ENCODE assay signal across 9 cellular contexts in genomic region chr3:178671261-178672191, GRCh38.
A peak's percentile ranks its signal among the peaks of the same experiment; 100 is the strongest.
DNase-seq lines count a peak whose midpoint lies in the region; ATAC-seq and TF ChIP-seq lines count a peak whose summit lies in the region.
"Had no signal": no experiment of that assay in that cellular context is flagged by ENCODE, and none has a peak within 500 bp of the region (broad histone marks: within the 10 kb centered on the region; RNA-seq: fewer than 3 reads in every experiment).

No MANE protein-coding gene starts in this region.

- H3K27ac ChIP-seq in foreskin keratinocyte: peak overlapping the region; percentile 44

- H3K27me3 Mint-ChIP-seq in Calu3 (ENCODE audit: unreplicated experiment) (no peaks in the 10 kb centered on the region), nephron progenitor cell (ENCODE audit: low read depth, poor library complexity) (peaks cover 4% of the 10 kb centered on the region)

- peak; percentile 14 for DNase-seq in Calu3
- peak; percentile 14 for DNase-seq in LHCN-M2 (ENCODE audit: low read depth)
- peak; percentile 78 to 89 for DNase-seq in foreskin keratinocyte
- DNase-seq in activated naive CD4-positive, alpha-beta T cell treated with anti-CD3 and anti-CD28 coated beads, Interleukin-2, amount 50 U/mL, for 16 hours: no peak
- DNase-seq in nephron progenitor cell: no peak
- DNase-seq in activated gamma-delta T cell treated with Interleukin-2 at 50 U/mL for 16 hours: no peak
- DNase-seq: cerebellar nuclear complex had no signal

- H3K4me1 Mint-ChIP-seq in Calu3 (ENCODE audit: low read depth, unreplicated experiment) (peaks cover 13% of the 10 kb centered on the region), nephron progenitor cell (peaks cover 19% of the 10 kb centered on the region)

- H3K27ac Mint-ChIP-seq in Calu3 (ENCODE audit: unreplicated experiment): no peak overlapping the region
- H3K27ac Mint-ChIP-seq in nephron progenitor cell: no peak overlapping the region

- peaks cover 12% of the 10 kb centered on the region for H3K4me1 ChIP-seq in foreskin keratinocyte

- H3K9me3 Mint-ChIP-seq in Calu3 (ENCODE audit: low read depth, unreplicated experiment) (peaks cover 2% of the 10 kb centered on the region), nephron progenitor cell (peaks cover 5% of the 10 kb centered on the region)

- BruUV-seq in Calu3 (replicated peaks; lab: Mats Ljungman, UMichigan): no TSS peak

- H3K36me3 Mint-ChIP-seq in Calu3 (ENCODE audit: insufficient read depth, unreplicated experiment): no peaks in the 10 kb centered on the region
- no peaks in the 10 kb centered on the region for H3K36me3 Mint-ChIP-seq in nephron progenitor cell (ENCODE audit: low read depth)

- no peaks in the 10 kb centered on the region for H3K27me3 ChIP-seq in foreskin keratinocyte

- no peak overlapping the region for H3K4me3 Mint-ChIP-seq in Calu3 (ENCODE audit: low read depth, unreplicated experiment)
- no peak overlapping the region for H3K4me3 Mint-ChIP-seq in nephron progenitor cell

- intact Hi-C loops in Calu3 (cut with micrococcal nuclease; ENCODE audit: unreplicated experiment): loop anchor here (5.0 kb wide), 1 partner anchor 234 kb away; no protein-coding TSS in a partner anchor

- CTCF ChIA-PET in Calu3 (lab: Charles Lee): interaction anchor here (1.2 kb wide), 1 partner anchor 32 kb away, joined by 3 read pairs; no protein-coding TSS in a partner anchor

- TF ChIP-seq CTCF in Calu3 (IDR thresholded peaks at IDR 0.05; ENCODE audit: unreplicated experiment): no peak
- no peak for TF ChIP-seq CTCF in foreskin keratinocyte (conservative IDR thresholded peaks at IDR 0.05)
- no peak for TF ChIP-seq CTCF in nephron progenitor cell (IDR thresholded peaks at IDR 0.05)

- ATAC-seq in GM21367 (IDR thresholded peaks at IDR 0.05; ENCODE audit: unreplicated experiment): peak; percentile 40
- peak; percentile 90 for ATAC-seq in foreskin keratinocyte
- no peak for ATAC-seq in HG03097 (IDR thresholded peaks at IDR 0.05; ENCODE audit: low FRiP score, unreplicated experiment)

Comparison
In these comparisons a context has a peak if more than half of its experiments do, and no peak if none do; other contexts are left out.
1. DNase-seq: peak in Calu3 (single experiment), LHCN-M2 (single experiment) and foreskin keratinocyte (2 of 2); none in activated naive CD4-positive, alpha-beta T cell treated with anti-CD3 and anti-CD28 coated beads, Interleukin-2, amount 50 U/mL, for 16 hours (single experiment), nephron progenitor cell (single experiment) and activated gamma-delta T cell treated with Interleukin-2 at 50 U/mL for 16 hours (single experiment).